Comparison of ENCODE assay signal across 25 cellular contexts in genomic region chr4:67820903-67821302, GRCh38.
"Had no signal": no experiment of that assay in that cellular context is flagged by ENCODE, and none has a peak within 500 bp of the region (broad histone marks: within the 10 kb centered on the region; RNA-seq: fewer than 3 reads in every experiment).

No MANE protein-coding gene starts in this region.

- H3K4me3 ChIP-seq: neural progenitor cell, ovary, psoas muscle, right lobe of liver, sigmoid colon, stomach, thoracic aorta, thyroid gland, tibial nerve, upper lobe of left lung, vagina had no signal

- H3K27ac ChIP-seq: neural progenitor cell, ovary, parathyroid adenoma, psoas muscle, right lobe of liver, sigmoid colon, stomach, thoracic aorta, thyroid gland, tibial nerve, upper lobe of left lung, vagina had no signal

- H3K79me2 ChIP-seq: parathyroid adenoma had no signal

- H3K36me3 ChIP-seq: neural progenitor cell, ovary, right lobe of liver, sigmoid colon, stomach, thoracic aorta, thyroid gland, tibial nerve, upper lobe of left lung, vagina had no signal

- H3K4me2 ChIP-seq: neural progenitor cell had no signal

- H3K27me3 ChIP-seq: neural progenitor cell, ovary, right lobe of liver, sigmoid colon, stomach, thyroid gland, tibial nerve, upper lobe of left lung, vagina had no signal

- ATAC-seq: natural killer cell treated with Interleukin-12 subunit alpha and Interleukin-12 subunit beta and Interleukin-15 and Interleukin-18, amount 100 ng/mL, for 72 hours; psoas muscle; right cardiac atrium; right lobe of liver; stimulated activated effector memory CD8-positive, alpha-beta T cell treated with anti-CD3 and anti-CD28 coated beads, Interleukin-12 subunit alpha, Interleukin-12 subunit beta, amount 100 ng/mL, for 72 hours; stimulated activated naive B cell treated with anti-CD40 and anti-IgM and Interleukin-4, amounts not matched to agents 10 μg/mL and 1 μg/mL and 100 μg/mL, for 72 hours had no signal

- DNase-seq: occipital lobe; ovary; posterior cingulate gyrus; psoas muscle; right cardiac atrium; right lobe of liver; sigmoid colon; small intestine; stimulated activated CD4-positive, alpha-beta T cell treated with anti-CD3 and anti-CD28 coated beads, Interleukin-15, amount 100 ng/mL, for 24 hours; stimulated activated CD4-positive, alpha-beta T cell treated with anti-CD3 and anti-CD28 coated beads, Interleukin-2, amount 100 ng/mL, for 24 hours; stimulated activated CD4-positive, alpha-beta T cell treated with anti-CD3 and anti-CD28 coated beads, Interleukin-2, amount 100 ng/mL, for 48 hours; stimulated activated CD4-positive, alpha-beta T cell treated with anti-CD3 and anti-CD28 coated beads, Interleukin-4, amount 100 ng/mL, for 24 hours; stimulated activated naive B cell treated with anti-CD40 and anti-IgM and Interleukin-4, amounts not matched to agents 10 μg/mL and 1 μg/mL and 100 μg/mL, for 72 hours; stimulated activated naive CD4-positive, alpha-beta T cell treated with Interleukin-2 at 50 U/mL for 16 hours; stomach; thyroid gland; trophoblast cell; upper lobe of left lung had no signal

- H2AFZ ChIP-seq: neural progenitor cell, parathyroid adenoma had no signal

- H3K9me3 ChIP-seq: ovary, right lobe of liver, thoracic aorta, thyroid gland, upper lobe of left lung, vagina had no signal

- H3K4me1 ChIP-seq: neural progenitor cell, parathyroid adenoma, psoas muscle, right lobe of liver, sigmoid colon, stomach, thyroid gland, tibial nerve, upper lobe of left lung, vagina had no signal

- H3K9ac ChIP-seq: neural progenitor cell, parathyroid adenoma had no signal
